In genomic region chr18:8780227-8780626, GRCh38 we compare ENCODE assay signal across 1 cellular context.
TF ChIP-seq lines count a peak whose summit lies in the region.

No MANE protein-coding gene starts in this region.

TF ChIP-seq in GM23338, 12 proteins besides CTCF, POLR2A, EP300 and RAD21 (continued from another document):
- TF ChIP-seq REST (IDR thresholded peaks at IDR 0.05; ENCODE audit: unreplicated experiment) (no peak), POLR2AphosphoS5 (IDR thresholded peaks at IDR 0.05; ENCODE audit: low read depth) (no peak), ZNF331 (CRISPR knock-in tag; IDR thresholded peaks at IDR 0.05; ENCODE audit: low read depth) (no peak), ZNF462 (CRISPR knock-in tag; IDR thresholded peaks at IDR 0.05) (no peak), STAT1 (IDR thresholded peaks at IDR 0.05; ENCODE audit: unreplicated experiment) (no peak), EZH2phosphoT487 (IDR thresholded peaks at IDR 0.05; ENCODE audit: unreplicated experiment) (no peak), EZH2 (IDR thresholded peaks at IDR 0.05; ENCODE audit: low read depth, unreplicated experiment) (no peak)
TF ChIP-seq in GM23338: peak in this region for 0.
